In the genomic region with DNA sequence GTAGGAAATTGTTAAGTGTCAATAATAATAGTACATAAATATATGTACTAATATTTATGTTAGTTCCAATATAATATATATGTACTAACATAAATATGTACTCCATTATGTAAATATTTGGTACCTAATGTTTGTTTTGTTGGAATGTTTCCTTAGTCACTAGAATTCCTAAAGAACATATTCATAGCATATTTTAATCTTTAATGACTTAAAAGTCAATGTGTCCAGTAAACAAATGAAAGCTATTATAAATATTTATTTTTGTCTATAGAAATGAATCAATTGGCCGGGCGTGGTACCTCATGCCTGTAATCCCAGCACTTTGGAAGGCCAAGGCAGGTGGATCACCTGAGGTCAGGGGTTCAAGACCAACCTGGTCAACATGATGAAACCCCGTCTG, we compare ENCODE assay signal across 19 cellular contexts.
DNase-seq lines count a peak whose midpoint lies in the region; ATAC-seq, FAIRE-seq and TF ChIP-seq lines count a peak whose summit lies in the region.
"Had no signal": no experiment of that assay in that cellular context is flagged by ENCODE, and none has a peak within 500 bp of the region (broad histone marks: within the 10 kb centered on the region; RNA-seq: fewer than 3 reads in every experiment).

No MANE protein-coding gene starts in this region.

- peak overlapping the region; percentile 15; the same call in 1 of the 2 replicates for H3K27ac ChIP-seq in C4-2B
- H3K27ac ChIP-seq in PC-3 (ENCODE audit: low read length) = no peak overlapping the region
- H3K27ac ChIP-seq in small intestine (ENCODE audit: low read depth in 1 of 2, low read length in 1 of 2) = no peak overlapping the region
- H3K27ac ChIP-seq in ovary = no peak overlapping the region
- H3K27ac ChIP-seq: 22Rv1; A549; BLaER1 treated with 17β-estradiol and CSF1 and Interleukin-3, amounts not matched to agents 10 nM and 100 nM had no signal

- DNase-seq in PC-3 (peak; percentile 9), small intestine (no peak), ovary (no peak), D341Med (ENCODE audit: low spot score) (no peak)
- DNase-seq: AML-193; CD4-positive, alpha-beta memory T cell; CD4-positive, CD25-positive, alpha-beta regulatory T cell; CD8-positive, alpha-beta memory T cell; COR-L47; DMS79 treated with DMSO at 0.1 percent for 48 hours; GF-D8 had no signal

- H3K79me2 ChIP-seq in PC-3 (ENCODE audit: low read length) = no peaks in the 10 kb centered on the region

- H3K36me3 ChIP-seq in PC-3 (ENCODE audit: low read depth, low read length) (no peaks in the 10 kb centered on the region), small intestine (ENCODE audit: control insufficient read depth in 2 of 2, insufficient read depth in 2 of 2, low read length in 2 of 2) (no peaks in the 10 kb centered on the region), ovary (no peaks in the 10 kb centered on the region)
- H3K36me3 ChIP-seq: BLaER1 treated with 17β-estradiol and CSF1 and Interleukin-3, amounts not matched to agents 10 nM and 100 nM had no signal

- H3K9ac ChIP-seq in PC-3 (ENCODE audit: low read length) = no peak overlapping the region
- H3K9ac ChIP-seq: BLaER1 treated with 17β-estradiol and CSF1 and Interleukin-3, amounts not matched to agents 10 nM and 100 nM had no signal

- H3K4me1 ChIP-seq in PC-3 (ENCODE audit: insufficient read depth, low read length) (no peaks in the 10 kb centered on the region), small intestine (ENCODE audit: control insufficient read depth in 2 of 2, insufficient read depth in 1 of 2, low read depth in 1 of 2, low read length in 1 of 2) (no peaks in the 10 kb centered on the region), ovary (ENCODE audit: insufficient read depth) (no peaks in the 10 kb centered on the region)
- H3K4me1 ChIP-seq: A549; BLaER1 treated with 17β-estradiol and CSF1 and Interleukin-3, amounts not matched to agents 10 nM and 100 nM had no signal

- no peak for TF ChIP-seq EP300 in ovary (IDR thresholded peaks at IDR 0.05)

- TF ChIP-seq POLR2A in ovary (IDR thresholded peaks at IDR 0.05) = no peak

- no peaks in the 10 kb centered on the region for H3K9me2 ChIP-seq in PC-3 (replicated peaks; ENCODE audit: low read length)

- POLR2A ChIA-PET in PC-3 (lab: Charles Lee; ENCODE audit: unreplicated experiment) = no interaction called here

- BruUV-seq in PC-3 (replicated peaks; lab: Mats Ljungman, UMichigan) = no TSS peak

- CTCF ChIA-PET in PC-3 (lab: Charles Lee) = no interaction called here

- H3K27me3 ChIP-seq in PC-3 (ENCODE audit: low read length) = no peaks in the 10 kb centered on the region
- no peaks in the 10 kb centered on the region for H3K27me3 ChIP-seq in small intestine (ENCODE audit: control insufficient read depth in 2 of 2, insufficient read depth in 2 of 2, low read length in 2 of 2)
- no peaks in the 10 kb centered on the region for H3K27me3 ChIP-seq in ovary
- H3K27me3 ChIP-seq: BLaER1 treated with 17β-estradiol and CSF1 and Interleukin-3, amounts not matched to agents 10 nM and 100 nM had no signal

- H3K4me2 ChIP-seq in PC-3 (ENCODE audit: low read length) = no peak overlapping the region
- H3K4me2 ChIP-seq: A549; BLaER1 treated with 17β-estradiol and CSF1 and Interleukin-3, amounts not matched to agents 10 nM and 100 nM had no signal

- peak; percentile 5 for FAIRE-seq in small intestine (lab: Jason Lieb, UNC)
- FAIRE-seq: A549, D721Med, G401.6, GM12891, GM19239 had no signal

- no peaks in the 10 kb centered on the region for H3K9me3 ChIP-seq in PC-3 (ENCODE audit: low read length)
- H3K9me3 ChIP-seq in small intestine (ENCODE audit: control insufficient read depth, low read depth) = no peaks in the 10 kb centered on the region
- H3K9me3 ChIP-seq in ovary = no peaks in the 10 kb centered on the region
- H3K9me3 ChIP-seq: A549 had no signal

- intact Hi-C loops in PC-3 (cut with micrococcal nuclease) (no loop called here), ovary (cut with DNase I) (no loop called here)

- no peak overlapping the region for H2AFZ ChIP-seq in PC-3 (ENCODE audit: low read length)

- H3K4me3 ChIP-seq in PC-3 (ENCODE audit: low read length) (no peak overlapping the region), small intestine (ENCODE audit: low read depth in 1 of 2, low read length in 2 of 2) (no peak overlapping the region), ovary (no peak overlapping the region)
- H3K4me3 ChIP-seq: A549; BLaER1 treated with 17β-estradiol and CSF1 and Interleukin-3, amounts not matched to agents 10 nM and 100 nM had no signal

- H4K20me1 ChIP-seq in PC-3 (ENCODE audit: low read length) = no peaks in the 10 kb centered on the region
- H4K20me1 ChIP-seq: BLaER1 treated with 17β-estradiol and CSF1 and Interleukin-3, amounts not matched to agents 10 nM and 100 nM had no signal

- ATAC-seq in PC-3 = no peak
- ATAC-seq: A549 had no signal

- no peak for TF ChIP-seq CTCF in C4-2B (conservative IDR thresholded peaks at IDR 0.05)
- no peak for TF ChIP-seq CTCF in PC-3 (conservative IDR thresholded peaks at IDR 0.05; ENCODE audit: low read depth, low read length)
- no peak for TF ChIP-seq CTCF in ovary (IDR thresholded peaks at IDR 0.05)

- no peaks in the 10 kb centered on the region for H3F3A ChIP-seq in PC-3 (ENCODE audit: low read length, unreplicated experiment)

- 73 to 90% (median 79%) methylated on average over 3 of the region's 3 CpGs for WGBS in small intestine, 3 donors
- 76 to 89% (median 89%) methylated on average over 3 of the region's 3 CpGs for WGBS in ovary, 3 donors
